Comparison of ENCODE assay signal across 13 cellular contexts in genomic region chr5:160083012-160083436, GRCh38. TPM values are rescaled to one million over a fixed set of nuclear protein-coding genes. Genes with fewer than 3 reads are reported as not detected.
DNase-seq lines count a peak whose midpoint lies in the region; ATAC-seq, FAIRE-seq and TF ChIP-seq lines count a peak whose summit lies in the region.
"Had no signal": no experiment of that assay in that cellular context is flagged by ENCODE, and none has a peak within 500 bp of the region (broad histone marks: within the 10 kb centered on the region; RNA-seq: fewer than 3 reads in every experiment).

No MANE protein-coding gene starts in this region.

- BruUV-seq in K562 (replicated peaks; lab: Mats Ljungman, UMichigan), result no TSS peak

- POLR2A ChIA-PET in A549 (lab: Yijun Ruan, JAX) (interaction anchor here (1.1 to 1.3 kb wide), 2 partner anchors 36 to 83 kb away, joined by 4 to 6 read pairs; partner anchors contain the start of gene PWWP2A), K562 (lab: Yijun Ruan, JAX) (no interaction called here)

- no peaks in the 10 kb centered on the region for H3K27me3 Mint-ChIP-seq in stimulated activated naive CD8-positive, alpha-beta T cell treated with anti-CD3 and anti-CD28 coated beads, Interleukin-15, amount 100 ng/mL, for 72 hours
- H3K27me3 Mint-ChIP-seq: activated naive CD8-positive, alpha-beta T cell treated with anti-CD3 and anti-CD28 coated beads for 36 hours; naive thymus-derived CD4-positive, alpha-beta T cell had no signal

- TF ChIP-seq CTCF in A549 (IDR thresholded peaks at IDR 0.05), result no peak
- TF ChIP-seq CTCF in K562 (IDR thresholded peaks at IDR 0.05 in 2 of 3, conservative IDR thresholded peaks at IDR 0.05 in 1 of 3; ENCODE audit: insufficient read depth in 2 of 3, low read depth in 1 of 3, low read length in 3 of 3), result no peak
- no peak for TF ChIP-seq CTCF in keratinocyte (optimal IDR thresholded peaks at IDR 0.05 in 1 of 3, IDR thresholded peaks at IDR 0.05 in 1 of 3, conservative IDR thresholded peaks at IDR 0.05 in 1 of 3; ENCODE audit: extremely low read depth in 1 of 3, insufficient read depth in 2 of 3, low read length in 3 of 3)
- TF ChIP-seq CTCF in kidney (IDR thresholded peaks at IDR 0.05; ENCODE audit: borderline replicate concordance, extremely low read depth, insufficient read depth), result no peak

- H3K9me3 ChIP-seq in A549, result no peaks in the 10 kb centered on the region
- H3K9me3 ChIP-seq in K562 (replicated peaks; ENCODE audit: control insufficient read depth, insufficient read depth, low read depth, low read length), result no peaks in the 10 kb centered on the region
- H3K9me3 ChIP-seq in keratinocyte (ENCODE audit: control insufficient read depth, low read depth, low read length), result no peaks in the 10 kb centered on the region
- H3K9me3 ChIP-seq in kidney (ENCODE audit: control insufficient read depth in 1 of 2, low read length in 2 of 2), result no peaks in the 10 kb centered on the region
- H3K9me3 ChIP-seq: BE2C had no signal

- peak overlapping the region; percentile 53 for H3K4me2 ChIP-seq in A549
- H3K4me2 ChIP-seq in K562 (ENCODE audit: insufficient read depth, low read length), result no peak overlapping the region
- H3K4me2 ChIP-seq in keratinocyte (ENCODE audit: control insufficient read depth, extremely low read depth, insufficient read depth, low read depth, low read length), result peak overlapping the region; percentile 49

- peaks cover 28% of the 10 kb centered on the region for H3K4me1 ChIP-seq in A549
- H3K4me1 ChIP-seq in K562 (replicated peaks in 1 of 2; ENCODE audit: control insufficient read depth in 2 of 2, insufficient read depth in 2 of 2, low read length in 2 of 2), result peaks cover 0 to 13% of the 10 kb centered on the region in 2 experiments; a peak in 3 of 5 replicates
- peaks cover 15% of the 10 kb centered on the region for H3K4me1 ChIP-seq in keratinocyte (ENCODE audit: control insufficient read depth, extremely low read depth, insufficient read depth, low read length)
- H3K4me1 ChIP-seq in kidney (ENCODE audit: control insufficient read depth in 1 of 2, insufficient read depth in 1 of 2, low read depth in 1 of 2, low read length in 2 of 2), result peaks cover 0 to 9% of the 10 kb centered on the region in 2 donors
- H3K4me1 ChIP-seq: BE2C had no signal

- ATAC-seq in A549 (peak; percentile 33 to 78; a peak in 5 of 6 replicates), K562 (no peak)
- no peak for ATAC-seq in stimulated activated naive CD8-positive, alpha-beta T cell treated with anti-CD3 and anti-CD28 coated beads, Interleukin-15, amount 100 ng/mL, for 72 hours
- ATAC-seq: naive thymus-derived CD4-positive, alpha-beta T cell had no signal

- dilution Hi-C loops in keratinocyte (cut with MboI; ENCODE audit: extremely low pct_ligation_motif_present, low sequenced_read_pairs), result no loop called here

- in situ Hi-C loops in K562 (cut with MboI), result no loop called here

- H4K20me1 ChIP-seq in K562 (replicated peaks; ENCODE audit: control insufficient read depth, insufficient read depth, low read length) (no peaks in the 10 kb centered on the region), keratinocyte (ENCODE audit: control insufficient read depth, extremely low read depth, insufficient read depth, low read length) (no peaks in the 10 kb centered on the region)

- no peaks in the 10 kb centered on the region for H3K9me3 Mint-ChIP-seq in stimulated activated naive CD8-positive, alpha-beta T cell treated with anti-CD3 and anti-CD28 coated beads, Interleukin-15, amount 100 ng/mL, for 72 hours
- H3K9me3 Mint-ChIP-seq: activated naive CD8-positive, alpha-beta T cell treated with anti-CD3 and anti-CD28 coated beads for 36 hours; naive thymus-derived CD4-positive, alpha-beta T cell had no signal

- H3K36me3 ChIP-seq in K562 (ENCODE audit: control insufficient read depth, insufficient read depth, low read length) (peaks cover 6% of the 10 kb centered on the region), keratinocyte (ENCODE audit: control insufficient read depth in 2 of 2, extremely low read depth in 1 of 2, insufficient read depth in 2 of 2, low read length in 2 of 2) (no peaks in the 10 kb centered on the region), kidney (ENCODE audit: control insufficient read depth in 1 of 2, insufficient read depth in 2 of 2, low read length in 2 of 2) (peaks cover 0 to 3% of the 10 kb centered on the region in 2 donors)

- H3K4me3 ChIP-seq in A549 (no peak overlapping the region), K562 (no peak overlapping the region), keratinocyte (ENCODE audit: control insufficient read depth in 2 of 3, extremely low read depth in 1 of 3, insufficient read depth in 2 of 3, low read depth in 1 of 3, low read length in 3 of 3) (no peak overlapping the region), kidney (ENCODE audit: low read length in 2 of 2) (no peak overlapping the region)

- 3% methylated on average over 2 of the region's 2 CpGs for WGBS in A549 (ENCODE audit: missing lambda C conversion rate)
- 22% methylated on average over 2 of the region's 2 CpGs for WGBS in K562 (ENCODE audit: insufficient coverage, low coverage, missing lambda C conversion rate)

- no peak overlapping the region for H3K27ac Mint-ChIP-seq in stimulated activated naive CD8-positive, alpha-beta T cell treated with anti-CD3 and anti-CD28 coated beads, Interleukin-15, amount 100 ng/mL, for 72 hours
- H3K27ac Mint-ChIP-seq: activated naive CD8-positive, alpha-beta T cell treated with anti-CD3 and anti-CD28 coated beads for 36 hours; naive thymus-derived CD4-positive, alpha-beta T cell had no signal

- H3K27me3 ChIP-seq in K562 (ENCODE audit: control insufficient read depth in 2 of 2, insufficient read depth in 2 of 2, low read length in 2 of 2), result no peaks in the 10 kb centered on the region
- H3K27me3 ChIP-seq in keratinocyte (ENCODE audit: control insufficient read depth, extremely low read depth, insufficient read depth, low read length), result no peaks in the 10 kb centered on the region
- H3K27me3 ChIP-seq: BE2C had no signal

- TF ChIP-seq EP300 in A549 (IDR thresholded peaks at IDR 0.05), result no peak
- TF ChIP-seq EP300 in K562 (IDR thresholded peaks at IDR 0.05; ENCODE audit: low read length), result no peak

- H3K4me1 Mint-ChIP-seq in stimulated activated naive CD8-positive, alpha-beta T cell treated with anti-CD3 and anti-CD28 coated beads, Interleukin-15, amount 100 ng/mL, for 72 hours, result no peaks in the 10 kb centered on the region
- H3K4me1 Mint-ChIP-seq: activated naive CD8-positive, alpha-beta T cell treated with anti-CD3 and anti-CD28 coated beads for 36 hours had no signal

- DNase-seq in A549 (ENCODE audit: low read depth in 1 of 2, low spot score in 1 of 2), result peak in 1 of 2 experiments; percentile 42
- DNase-seq in HS-5 (ENCODE audit: low read depth), result peak; percentile 95
- DNase-seq in K562 (ENCODE audit: extremely low read depth in 1 of 4, low spot score in 3 of 4), result no peak
- DNase-seq in keratinocyte (ENCODE audit: low read depth, low spot score), result no peak
- no peak for DNase-seq in GM19240 (ENCODE audit: insufficient read length, low spot score)
- no peak for DNase-seq in kidney
- no peak for DNase-seq in NCI-H146 treated with DMSO at 0.1 percent for 48 hours (lab: John Stamatoyannopoulos, UW; ENCODE audit: unreplicated experiment)
- no peak for DNase-seq in stimulated activated naive CD8-positive, alpha-beta T cell treated with anti-CD3 and anti-CD28 coated beads, Interleukin-15, amount 100 ng/mL, for 72 hours
- DNase-seq: activated CD4-positive, CD25-positive, alpha-beta regulatory T cell treated with anti-CD3 and anti-CD28 coated beads, Interleukin-2, amount 50 U/mL, for 72 hours; activated naive CD8-positive, alpha-beta T cell treated with anti-CD3 and anti-CD28 coated beads for 36 hours; BE2C; naive thymus-derived CD4-positive, alpha-beta T cell; stimulated activated CD4-positive, alpha-beta T cell treated with anti-CD3 and anti-CD28 coated beads, Interleukin-2, amount 100 ng/mL, for 48 hours had no signal

- TF ChIP-seq POLR2A in A549 (IDR thresholded peaks at IDR 0.05; ENCODE audit: low read length), result no peak
- TF ChIP-seq POLR2A in K562 (conservative IDR thresholded peaks at IDR 0.05), result no peak

- H3K9me1 ChIP-seq in K562 (ENCODE audit: control insufficient read depth, insufficient read depth, low read length), result no peaks in the 10 kb centered on the region
- H3K9me1 ChIP-seq in keratinocyte (ENCODE audit: control insufficient read depth, extremely low read depth, insufficient read depth, low read length), result no peaks in the 10 kb centered on the region

- H3K9ac ChIP-seq in K562 (ENCODE audit: insufficient read depth in 1 of 2, low read depth in 2 of 2, low read length in 2 of 2), result no peak overlapping the region
- H3K9ac ChIP-seq in keratinocyte (ENCODE audit: control insufficient read depth, extremely low read depth, insufficient read depth, low read length), result no peak overlapping the region
- H3K9ac ChIP-seq in kidney (ENCODE audit: low read length in 2 of 2), result no peak overlapping the region

- CTCF ChIA-PET in A549 (lab: Yijun Ruan, JAX), result interaction anchor here (1.8 to 2.8 kb wide), 2 partner anchors 25 to 33 kb away, joined by 4 to 10 read pairs; no protein-coding TSS in a partner anchor
- CTCF ChIA-PET in K562 (lab: Yijun Ruan, JAX; ENCODE audit: low intra/inter-chr PET ratio), result no interaction called here

- H2AFZ ChIP-seq in K562 (ENCODE audit: low read depth, low read length) (no peak overlapping the region), keratinocyte (ENCODE audit: control insufficient read depth, low read length) (peak overlapping the region; percentile 40)

- H3K4me3 Mint-ChIP-seq in stimulated activated naive CD8-positive, alpha-beta T cell treated with anti-CD3 and anti-CD28 coated beads, Interleukin-15, amount 100 ng/mL, for 72 hours, result no peak overlapping the region
- H3K4me3 Mint-ChIP-seq: activated naive CD8-positive, alpha-beta T cell treated with anti-CD3 and anti-CD28 coated beads for 36 hours; naive thymus-derived CD4-positive, alpha-beta T cell had no signal

- FAIRE-seq in A549 (lab: Jason Lieb, UNC) (no peak), K562 (lab: Jason Lieb, UNC) (no peak), keratinocyte (lab: Jason Lieb, UNC) (peak; percentile 80), kidney (lab: Jason Lieb, UNC) (no peak)

- intact Hi-C loops in K562 (cut with micrococcal nuclease), result loop anchor here (5.0 kb wide), 1 partner anchor 179 kb away; no protein-coding TSS in a partner anchor
- intact Hi-C loops in kidney (cut with DNase I), result no loop called here

- TF ChIP-seq RAD21 in A549 (conservative IDR thresholded peaks at IDR 0.05 in 1 of 2, IDR thresholded peaks at IDR 0.05 in 1 of 2), result no peak
- TF ChIP-seq RAD21 in K562 (CRISPR knock-in tag; conservative IDR thresholded peaks at IDR 0.05 in 1 of 2, IDR thresholded peaks at IDR 0.05 in 1 of 2), result no peak

- peak overlapping the region; percentile 46 to 77; a peak in 5 of 6 replicates for H3K27ac ChIP-seq in A549
- H3K27ac ChIP-seq in K562 (ENCODE audit: extremely low read depth, low read depth, low read length), result no peak overlapping the region
- H3K27ac ChIP-seq in keratinocyte (ENCODE audit: control insufficient read depth, insufficient read depth, low read length), result no peak overlapping the region
- peak overlapping the region in 1 of 2 donors; percentile 20 for H3K27ac ChIP-seq in kidney (ENCODE audit: low read depth in 2 of 2, low read length in 2 of 2)

- no peaks in the 10 kb centered on the region for H3K79me2 ChIP-seq in K562 (ENCODE audit: control insufficient read depth, insufficient read depth, low read length)
- no peaks in the 10 kb centered on the region for H3K79me2 ChIP-seq in keratinocyte (ENCODE audit: control insufficient read depth, insufficient read depth, low read length)

RNA-seq across cellular contexts. Expression of gene PWWP2A, which starts 36.2 kb away (rescaled TPM):
- polyA plus RNA-seq in A549 (2011; rRNA removed) (10.9 and 15.2 TPM in 2 replicates), A549 (2017; fragmentation: RNase III; extraction: RNeasy Plus Mini Kit Qiagen cat#74134 plus additional on column Dnase treatment) (8.7 to 9.0 TPM (median 8.8 TPM) in 3 replicates), K562 (2011; rRNA removed) (14.6 and 15.6 TPM in 2 replicates), K562 (2014; fragmentation: Illumina TruSeq; extraction: Trizol) (15.7 and 26.3 TPM in 2 replicates), K562 (2014; fragmentation: Nextera tagmentation; extraction: Ambion mirVana) (1 to 10 TPM; 2.7 to 3.6 TPM), K562 (2014; rRNA removed) (11.0 and 12.7 TPM in 2 replicates), keratinocyte (11.6 to 13.1 TPM (median 12.4 TPM) in 3 replicates), kidney (ENCODE audit: insufficient read depth, low read depth, low replicate concordance) (6.3 TPM)
- 4.2 and 5.6 TPM in 2 replicates for polyA plus RNA-seq in A549 (2012; cell fraction: cytosol; rRNA removed)
- 3.9 and 4.3 TPM in 2 replicates for polyA plus RNA-seq in A549 (2012; cell fraction: nucleus; rRNA removed)
- 11.4 and 12.6 TPM in 2 replicates for polyA minus RNA-seq in A549 (2011; rRNA and poly(A)+ RNA removed)
- 18.6 and 35.0 TPM in 2 replicates for total RNA-seq in K562 (2011; cell fraction: chromatin; rRNA removed; ENCODE audit: low replicate concordance)
- 9.2 and 13.0 TPM in 2 replicates for total RNA-seq in K562 (2011; cell fraction: nucleolus; rRNA removed)
- total RNA-seq in K562 (2011; cell fraction: nucleoplasm; rRNA removed), result 15.8 and 19.2 TPM in 2 replicates
- total RNA-seq in K562 (2014; rRNA removed) (11.1 and 16.2 TPM in 2 replicates), K562 (2014; rRNA removed; fragmentation: Illumina TruSeq; extraction: Trizol) (16.7 and 17.2 TPM in 2 replicates), K562 (2015; rRNA removed; fragmentation: Illumina TruSeq; extraction: Trizol) (15.4 and 16.7 TPM in 2 replicates), K562 (2021) (18.2 and 18.6 TPM in 2 replicates), kidney (21.6 TPM)
- polyA plus RNA-seq in K562 (2011; cell fraction: cytosol; rRNA removed), result 7.4 and 9.4 TPM in 2 replicates
- polyA plus RNA-seq in K562 (2011; cell fraction: nucleus; rRNA removed), result 22.9 and 23.7 TPM in 2 replicates
- 8.6 and 11.8 TPM in 2 replicates for polyA plus RNA-seq in K562 (2012)
- polyA minus RNA-seq in K562 (2011; rRNA and poly(A)+ RNA removed), result 8.5 and 8.8 TPM in 2 replicates
- polyA minus RNA-seq in K562 (2011; cell fraction: cytosol; rRNA and poly(A)+ RNA removed), result 5.4 and 8.7 TPM in 2 replicates
- 4.3 and 8.6 TPM in 2 replicates for polyA minus RNA-seq in K562 (2011; cell fraction: nucleus; rRNA and poly(A)+ RNA removed)
- 7.3 TPM for polyA plus RNA-seq in keratinocyte (2011; ENCODE audit: low read depth)
- 7.6 and 11.9 TPM in 2 replicates for polyA plus RNA-seq in keratinocyte (2011; cell fraction: cytosol; rRNA removed)
- 21.7 and 23.0 TPM in 2 replicates for polyA plus RNA-seq in keratinocyte (2011; cell fraction: nucleus; rRNA removed)
- 10.3 and 10.6 TPM in 2 replicates for polyA plus RNA-seq in keratinocyte (2012; ENCODE audit: low replicate concordance)
- polyA minus RNA-seq in keratinocyte, result 6.2 to 20.8 TPM (median 7.1 TPM) in 3 replicates
- polyA minus RNA-seq in keratinocyte (2011; cell fraction: cytosol; rRNA and poly(A)+ RNA removed), result 6.1 TPM
- 6.5 and 17.2 TPM in 2 replicates for polyA minus RNA-seq in keratinocyte (2011; cell fraction: nucleus; rRNA and poly(A)+ RNA removed)

Comparison
In these comparisons a context has a peak if more than half of its experiments do, and no peak if none do; other contexts are left out.
1. ATAC-seq: peak in A549 (2 of 2); none in K562 (single experiment) and stimulated activated naive CD8-positive, alpha-beta T cell treated with anti-CD3 and anti-CD28 coated beads, Interleukin-15, amount 100 ng/mL, for 72 hours (single experiment).
2. H3K27ac ChIP-seq: peak in A549 (2 of 2); none in K562 (single experiment) and keratinocyte (single experiment).